In genomic region chr17:76104140-76104895, GRCh38 we compare ENCODE assay signal across 1 cellular context.
TF ChIP-seq lines count a peak whose summit lies in the region.

No MANE protein-coding gene starts in this region.

TF ChIP-seq in HepG2, 621 proteins besides CTCF, POLR2A, EP300 and RAD21 (continues in another document):
- TF ChIP-seq ZNF281 (CRISPR knock-in tag; IDR thresholded peaks at IDR 0.05; ENCODE audit: borderline replicate concordance) (no peak), ZNF275 (CRISPR knock-in tag; IDR thresholded peaks at IDR 0.05; ENCODE audit: borderline replicate concordance) (peak; percentile 37; the same call in 1 of the 2 replicates), PAF1 (CRISPR knock-in tag; IDR thresholded peaks at IDR 0.05) (no peak), GMEB1 (CRISPR knock-in tag; IDR thresholded peaks at IDR 0.05; ENCODE audit: borderline replicate concordance) (no peak; the same call in 1 of the 2 replicates), ZNF10 (CRISPR knock-in tag; IDR thresholded peaks at IDR 0.05; ENCODE audit: borderline replicate concordance, low read depth) (no peak; the same call in 1 of the 2 replicates), KAT2B (IDR thresholded peaks at IDR 0.05; ENCODE audit: borderline replicate concordance, low read depth, low read length) (no peak), RBFOX2 (IDR thresholded peaks at IDR 0.05; ENCODE audit: low read depth, low read length) (peak; percentile 40; the same call in 1 of the 2 replicates), HMGXB4 (CRISPR knock-in tag; IDR thresholded peaks at IDR 0.05; ENCODE audit: borderline replicate concordance in 1 of 2, low read depth in 1 of 2) (peak in 1 of 2 experiments; percentile 61; a peak in 1 of 4 replicates), IKZF4 (CRISPR knock-in tag; IDR thresholded peaks at IDR 0.05; ENCODE audit: borderline replicate concordance, low read depth, not compliant biosample characterization) (peak; percentile 20), ELF1 (CRISPR knock-in tag; IDR thresholded peaks at IDR 0.05) (no peak), ZNF776 (CRISPR knock-in tag; IDR thresholded peaks at IDR 0.05) (peak; percentile 22; the same call in 1 of the 2 replicates), ZFP82 (CRISPR knock-in tag; IDR thresholded peaks at IDR 0.05; ENCODE audit: borderline replicate concordance) (peak; percentile 17; the same call in 1 of the 2 replicates), LCORL (IDR thresholded peaks at IDR 0.05) (no peak), LCORL (CRISPR knock-in tag; IDR thresholded peaks at IDR 0.05) (peak; percentile 50; the same call in 1 of the 2 replicates), ZNF318 (CRISPR knock-in tag; IDR thresholded peaks at IDR 0.05) (peak; percentile 42; the same call in 1 of the 2 replicates), DMAP1 (CRISPR knock-in tag; IDR thresholded peaks at IDR 0.05) (0 out of 2 replicates have a peak, but pooled peaks have one; percentile 10), RFX5 (IDR thresholded peaks at IDR 0.05; ENCODE audit: low read depth, low read length) (no peak), ZBTB21 (CRISPR knock-in tag; IDR thresholded peaks at IDR 0.05) (no peak), ZBTB14 (CRISPR knock-in tag; IDR thresholded peaks at IDR 0.05) (no peak), AGO1 (IDR thresholded peaks at IDR 0.05; ENCODE audit: low read depth, low read length, poor library complexity, severe bottlenecking) (peak; percentile 75), HINFP (CRISPR knock-in tag; IDR thresholded peaks at IDR 0.05; ENCODE audit: low read depth) (no peak), MXD1 (CRISPR knock-in tag; IDR thresholded peaks at IDR 0.05) (0 out of 2 replicates have a peak, but pooled peaks have one; percentile 10), ZBTB44 (CRISPR knock-in tag; IDR thresholded peaks at IDR 0.05) (no peak), MXD3 (CRISPR knock-in tag; IDR thresholded peaks at IDR 0.05) (0 out of 2 replicates have a peak, but pooled peaks have one; percentile 12), SP5 (CRISPR knock-in tag; IDR thresholded peaks at IDR 0.05; ENCODE audit: borderline replicate concordance, low read depth) (no peak), ZNF550 (CRISPR knock-in tag; IDR thresholded peaks at IDR 0.05; ENCODE audit: borderline replicate concordance) (no peak), ZNF816 (CRISPR knock-in tag; IDR thresholded peaks at IDR 0.05; ENCODE audit: borderline replicate concordance) (peak; percentile 48; the same call in 1 of the 2 replicates), AGO2 (optimal IDR thresholded peaks at IDR 0.05; ENCODE audit: low read depth, low read length) (peak; percentile 90), SIX1 (CRISPR knock-in tag; IDR thresholded peaks at IDR 0.05; ENCODE audit: borderline replicate concordance) (no peak), ZNF446 (CRISPR knock-in tag; IDR thresholded peaks at IDR 0.05) (0 out of 2 replicates have a peak, but pooled peaks have one; percentile 24), ZNF891 (CRISPR knock-in tag; IDR thresholded peaks at IDR 0.05) (0 out of 2 replicates have a peak, but pooled peaks have one; percentile 2), SMAD9 (CRISPR knock-in tag; IDR thresholded peaks at IDR 0.05) (peak; percentile 85; the same call in 1 of the 2 replicates), ZNF839 (CRISPR knock-in tag; IDR thresholded peaks at IDR 0.05; ENCODE audit: borderline replicate concordance) (no peak), NFIC (IDR thresholded peaks at IDR 0.05; ENCODE audit: low read length) (no peak), ZNF350 (CRISPR knock-in tag; IDR thresholded peaks at IDR 0.05; ENCODE audit: borderline replicate concordance, low read depth) (0 out of 2 replicates have a peak, but pooled peaks have one; percentile 11), HOXA7 (CRISPR knock-in tag; IDR thresholded peaks at IDR 0.05) (no peak)
